ENCODE assay signal across 32 cellular contexts in genomic region chr1:22575532-22576147, GRCh38. TPM values are rescaled to one million over a fixed set of nuclear protein-coding genes. Genes with fewer than 3 reads are reported as not detected.
"Had no signal": no experiment of that assay in that cellular context is flagged by ENCODE, and none has a peak within 500 bp of the region (broad histone marks: within the 10 kb centered on the region; RNA-seq: fewer than 3 reads in every experiment).

No MANE protein-coding gene starts in this region.

- H3K27ac Mint-ChIP-seq: activated CD4-positive, alpha-beta memory T cell treated with anti-CD3 and anti-CD28 coated beads, Interleukin-2, amount 10 ng/mL, durations not matched to agents 7 days and 5 days; activated CD8-positive, alpha-beta memory T cell treated with anti-CD3 and anti-CD28 coated beads, Interleukin-2, amount 10 ng/mL, durations not matched to agents 7 days and 5 days; activated naive CD8-positive, alpha-beta T cell treated with anti-CD3 and anti-CD28 coated beads, Interleukin-2, amount 50 U/mL, for 24 hours; dendritic cell treated with granulocyte-macrophage colony-stimulating factor and Interleukin-4, amounts not matched to agents 40 ng/mL and 50 ng/mL, for 4 days; stimulated activated memory B cell treated with anti-CD40 and anti-IgM and Interleukin-4, amounts not matched to agents 10 μg/mL and 1 μg/mL and 100 μg/mL, for 72 hours had no signal

- DNase-seq: activated CD4-positive, alpha-beta memory T cell treated with anti-CD3 and anti-CD28 coated beads, Interleukin-2, amount 10 ng/mL, durations not matched to agents 7 days and 5 days; activated CD4-positive, alpha-beta T cell treated with anti-CD3 and anti-CD28 coated beads for 48 hours; activated CD8-positive, alpha-beta memory T cell treated with anti-CD3 and anti-CD28 coated beads, Interleukin-2, amount 10 ng/mL, durations not matched to agents 7 days and 5 days; activated effector memory CD4-positive, alpha-beta T cell treated with anti-CD3 and anti-CD28 coated beads, Interleukin-2, amount 50 U/mL, for 16 hours; activated naive CD4-positive, alpha-beta T cell treated with anti-CD3 and anti-CD28 coated beads, Interleukin-2, amount 50 U/mL, for 16 hours; activated naive CD8-positive, alpha-beta T cell treated with anti-CD3 and anti-CD28 coated beads, Interleukin-2, amount 50 U/mL, for 24 hours; activated T-cell treated with anti-CD3 and anti-CD28 coated beads for 4 hours; effector CD4-positive, alpha-beta T cell; erythroblast; foreskin fibroblast; heart right ventricle; islet precursor cell; left colon; naive B cell; occipital lobe; posterior cingulate gyrus; sigmoid colon; stimulated activated CD4-positive, alpha-beta T cell treated with anti-CD3 and anti-CD28 coated beads, Interleukin-15, amount 100 ng/mL, for 24 hours; stomach had no signal

- H3K36me3 Mint-ChIP-seq: naive B cell; stimulated activated memory B cell treated with anti-CD40 and anti-IgM and Interleukin-4, amounts not matched to agents 10 μg/mL and 1 μg/mL and 100 μg/mL, for 72 hours had no signal

- H3K4me3 ChIP-seq: heart right ventricle, lung, sigmoid colon, smooth muscle cell, stomach, suprapubic skin, tibial nerve, vagina had no signal

- H3K27ac ChIP-seq: heart right ventricle, sigmoid colon, stomach, suprapubic skin, tibial nerve, vagina had no signal

- H3K36me3 ChIP-seq: heart right ventricle, sigmoid colon, stomach, suprapubic skin, tibial nerve, vagina had no signal

- H3K9me3 ChIP-seq: sigmoid colon, stomach, suprapubic skin, tibial nerve, vagina had no signal

- H3K4me3 Mint-ChIP-seq: activated CD4-positive, alpha-beta memory T cell treated with anti-CD3 and anti-CD28 coated beads, Interleukin-2, amount 10 ng/mL, durations not matched to agents 7 days and 5 days; activated CD8-positive, alpha-beta memory T cell treated with anti-CD3 and anti-CD28 coated beads, Interleukin-2, amount 10 ng/mL, durations not matched to agents 7 days and 5 days; activated naive CD8-positive, alpha-beta T cell treated with anti-CD3 and anti-CD28 coated beads, Interleukin-2, amount 50 U/mL, for 24 hours; dendritic cell treated with granulocyte-macrophage colony-stimulating factor and Interleukin-4, amounts not matched to agents 40 ng/mL and 50 ng/mL, for 4 days; naive B cell; neural crest cell; stimulated activated memory B cell treated with anti-CD40 and anti-IgM and Interleukin-4, amounts not matched to agents 10 μg/mL and 1 μg/mL and 100 μg/mL, for 72 hours had no signal

- H3K4me1 ChIP-seq: heart right ventricle, sigmoid colon, stomach, suprapubic skin, tibial nerve, vagina had no signal

- ATAC-seq: activated CD8-positive, alpha-beta memory T cell treated with anti-CD3 and anti-CD28 coated beads, Interleukin-2, amount 10 ng/mL, durations not matched to agents 7 days and 5 days; activated naive CD8-positive, alpha-beta T cell treated with anti-CD3 and anti-CD28 coated beads, Interleukin-2, amount 50 U/mL, for 24 hours; left colon; stimulated activated memory B cell treated with anti-CD40 and anti-IgM and Interleukin-4, amounts not matched to agents 10 μg/mL and 1 μg/mL and 100 μg/mL, for 72 hours had no signal

- H3K27me3 Mint-ChIP-seq: activated CD4-positive, alpha-beta memory T cell treated with anti-CD3 and anti-CD28 coated beads, Interleukin-2, amount 10 ng/mL, durations not matched to agents 7 days and 5 days; activated CD8-positive, alpha-beta memory T cell treated with anti-CD3 and anti-CD28 coated beads, Interleukin-2, amount 10 ng/mL, durations not matched to agents 7 days and 5 days had no signal

- H3K4me1 Mint-ChIP-seq: activated CD4-positive, alpha-beta memory T cell treated with anti-CD3 and anti-CD28 coated beads, Interleukin-2, amount 10 ng/mL, durations not matched to agents 7 days and 5 days; activated CD8-positive, alpha-beta memory T cell treated with anti-CD3 and anti-CD28 coated beads, Interleukin-2, amount 10 ng/mL, durations not matched to agents 7 days and 5 days; activated naive CD8-positive, alpha-beta T cell treated with anti-CD3 and anti-CD28 coated beads, Interleukin-2, amount 50 U/mL, for 24 hours; neural crest cell; stimulated activated memory B cell treated with anti-CD40 and anti-IgM and Interleukin-4, amounts not matched to agents 10 μg/mL and 1 μg/mL and 100 μg/mL, for 72 hours had no signal

- H3K27me3 ChIP-seq: vagina had no signal

RNA-seq across cellular contexts. Expression of gene EPHA8, which starts 12.4 kb away (rescaled TPM):
- total RNA-seq: activated CD4-positive, alpha-beta memory T cell treated with anti-CD3 and anti-CD28 coated beads, Interleukin-2, amount 10 ng/mL, durations not matched to agents 7 days and 5 days; activated CD8-positive, alpha-beta memory T cell treated with anti-CD3 and anti-CD28 coated beads, Interleukin-2, amount 10 ng/mL, durations not matched to agents 7 days and 5 days; chondrocyte; fibroblast of lung; left colon; lung; mesenteric fat pad; mucosa of gallbladder; neural crest cell; renal cortical epithelial cell; sigmoid colon; smooth muscle cell; stomach; tibial nerve; vagina had no signal
